Comparison of ENCODE assay signal across 22 cellular contexts in the genomic region with DNA sequence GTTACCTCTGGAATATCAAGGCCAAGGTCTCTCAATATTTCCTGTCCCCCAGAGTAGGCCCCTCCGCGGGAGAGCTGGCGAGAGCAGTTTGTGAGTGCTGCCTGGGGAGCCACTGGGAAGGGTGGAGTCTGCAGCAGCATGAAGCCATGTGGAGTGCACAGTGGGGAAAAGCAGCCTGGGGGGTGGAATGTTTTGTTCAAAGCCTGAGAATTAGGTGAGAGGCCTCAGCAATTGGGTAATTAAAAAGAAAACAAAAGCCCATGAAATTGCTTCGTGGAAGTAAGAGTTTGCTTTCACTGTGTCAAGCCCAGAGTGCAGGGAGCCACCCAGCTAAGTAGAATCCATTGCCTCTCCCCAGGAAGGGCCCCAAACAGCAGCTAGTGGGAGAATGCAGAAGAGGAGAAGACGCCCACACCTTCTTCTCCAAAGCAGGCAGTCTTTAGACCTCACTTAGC. TPM values are rescaled to one million over a fixed set of nuclear protein-coding genes. Genes with fewer than 3 reads are reported as not detected.
DNase-seq lines count a peak whose midpoint lies in the region; ATAC-seq, FAIRE-seq and TF ChIP-seq lines count a peak whose summit lies in the region.
"Had no signal": no experiment of that assay in that cellular context is flagged by ENCODE, and none has a peak within 500 bp of the region (broad histone marks: within the 10 kb centered on the region; RNA-seq: fewer than 3 reads in every experiment).

No MANE protein-coding gene starts in this region.

- H3K79me2 ChIP-seq in K562 (ENCODE audit: control insufficient read depth, insufficient read depth, low read length) (no peaks in the 10 kb centered on the region), OCI-LY7 (ENCODE audit: insufficient read depth, low read depth, low read length) (no peaks in the 10 kb centered on the region)

- H3K4me3 ChIP-seq in K562, result no peak overlapping the region
- H3K4me3 ChIP-seq in mucosa of descending colon, result no peak overlapping the region
- H3K4me3 ChIP-seq in aorta (ENCODE audit: low read length in 2 of 2), result no peak overlapping the region
- no peak overlapping the region for H3K4me3 ChIP-seq in OCI-LY7 (ENCODE audit: low read depth, low read length, poor library complexity, severe bottlenecking)
- H3K4me3 ChIP-seq: body of pancreas, colonic mucosa, left lung, PC-9, psoas muscle, SJCRH30, spleen had no signal

- TF ChIP-seq RAD21 in K562 (CRISPR knock-in tag; conservative IDR thresholded peaks at IDR 0.05 in 1 of 2, IDR thresholded peaks at IDR 0.05 in 1 of 2), result no peak

- FAIRE-seq in K562 (lab: Jason Lieb, UNC), result peak; percentile 52

- DNase-seq in Daoy (ENCODE audit: low read depth) (peak; percentile 28), NCI-H146 (lab: John Stamatoyannopoulos, UW) (peak; percentile 79), K562 (ENCODE audit: extremely low read depth in 1 of 4, low spot score in 3 of 4) (peak in 1 of 4 experiments; percentile 34), mucosa of descending colon (no peak), kidney tubule cell (ENCODE audit: low spot score) (no peak), RKO (ENCODE audit: low spot score) (no peak), aorta (no peak), OCI-LY7 (ENCODE audit: low spot score) (no peak)
- DNase-seq: activated CD4-positive, alpha-beta T cell treated with anti-CD3 and anti-CD28 coated beads, Interleukin-2, amount 10 ng/mL, durations not matched to agents 24 days and 14 days; body of pancreas; colonic mucosa; H9; left lung; NCI-H1930; NCI-H2227 treated with DMSO at 0.1 percent for 48 hours; NCI-H82; psoas muscle; SJCRH30; spleen; stimulated activated CD4-positive, alpha-beta T cell treated with anti-CD3 and anti-CD28 coated beads, Interleukin-4, amount 100 ng/mL, for 1 hour; stimulated activated naive CD4-positive, alpha-beta T cell treated with Interleukin-2 at 50 U/mL for 16 hours had no signal

- intact Hi-C loops in K562 (cut with micrococcal nuclease) (loop anchor here (10.0 kb wide), 1 partner anchor 682 kb away; no protein-coding TSS in a partner anchor), mucosa of descending colon (cut with DNase I, micrococcal nuclease) (no loop called here), aorta (cut with DNase I) (no loop called here), OCI-LY7 (cut with micrococcal nuclease; ENCODE audit: unreplicated experiment) (no loop called here)

- POLR2A ChIA-PET in K562 (lab: Yijun Ruan, JAX), result interaction anchor here (0.5 to 0.9 kb wide), 3 partner anchors 47 to 301 kb away, joined by 3 to 4 read pairs (median 4); no protein-coding TSS in a partner anchor
- POLR2A ChIA-PET in OCI-LY7 (lab: Charles Lee), result interaction anchor here (0.7 kb wide), 1 partner anchor 80 kb away, joined by 3 read pairs; no protein-coding TSS in a partner anchor

- in situ Hi-C loops in K562 (cut with MboI), result no loop called here

- ATAC-seq in K562 (peak; percentile 80), mucosa of descending colon (peak; percentile 18), aorta (ENCODE audit: low FRiP score) (no peak)
- ATAC-seq: body of pancreas, left lung, psoas muscle had no signal

- H3K9ac ChIP-seq in K562 (ENCODE audit: insufficient read depth in 1 of 2, low read depth in 2 of 2, low read length in 2 of 2), result peak overlapping the region in 1 of 2 experiments; percentile 73; a peak in 1 of 4 replicates

- H3K9me2 ChIP-seq in OCI-LY7 (ENCODE audit: insufficient read depth, low read length), result no peaks in the 10 kb centered on the region

- no peak for TF ChIP-seq CTCF in K562 (IDR thresholded peaks at IDR 0.05 in 2 of 3, conservative IDR thresholded peaks at IDR 0.05 in 1 of 3; ENCODE audit: insufficient read depth in 2 of 3, low read depth in 1 of 3, low read length in 3 of 3)
- no peak for TF ChIP-seq CTCF in mucosa of descending colon (IDR thresholded peaks at IDR 0.05)
- TF ChIP-seq CTCF in OCI-LY7 (conservative IDR thresholded peaks at IDR 0.05; ENCODE audit: low read length), result no peak

- H3K27ac ChIP-seq in K562 (ENCODE audit: extremely low read depth, low read depth, low read length) (no peak overlapping the region), aorta (ENCODE audit: low read depth in 1 of 2, low read length in 2 of 2) (no peak overlapping the region), OCI-LY7 (ENCODE audit: low read depth, low read length, poor library complexity, severe bottlenecking) (no peak overlapping the region)
- H3K27ac ChIP-seq: body of pancreas, colonic mucosa, left lung, PC-9, psoas muscle, SJCRH30, spleen had no signal

- WGBS in K562 (ENCODE audit: insufficient coverage, low coverage, missing lambda C conversion rate), result 7% methylated on average over 5 of the region's 5 CpGs
- WGBS in aorta, 2 donors, result 42 to 53% methylated on average over 5 of the region's 5 CpGs

- peak overlapping the region; percentile 35; the same call in 1 of the 2 replicates for H3K4me2 ChIP-seq in K562 (ENCODE audit: insufficient read depth, low read length)
- H3K4me2 ChIP-seq in OCI-LY7 (ENCODE audit: low read length), result no peak overlapping the region
- H3K4me2 ChIP-seq: PC-9 had no signal

- TF ChIP-seq EP300 in K562 (IDR thresholded peaks at IDR 0.05; ENCODE audit: low read length), result no peak

- H3K9me3 ChIP-seq in K562 (replicated peaks; ENCODE audit: control insufficient read depth, insufficient read depth, low read depth, low read length) (no peaks in the 10 kb centered on the region), mucosa of descending colon (no peaks in the 10 kb centered on the region), aorta (ENCODE audit: control insufficient read depth, low read length) (no peaks in the 10 kb centered on the region), OCI-LY7 (ENCODE audit: low read length) (no peaks in the 10 kb centered on the region)
- H3K9me3 ChIP-seq: body of pancreas, colonic mucosa, left lung, psoas muscle, SJCRH30, spleen had no signal

- H4K20me1 ChIP-seq in K562 (replicated peaks; ENCODE audit: control insufficient read depth, insufficient read depth, low read length) (no peaks in the 10 kb centered on the region), OCI-LY7 (ENCODE audit: insufficient read depth, low read length) (no peaks in the 10 kb centered on the region)

- TF ChIP-seq POLR2A in K562 (conservative IDR thresholded peaks at IDR 0.05), result no peak

- H2AFZ ChIP-seq in K562 (ENCODE audit: low read depth, low read length) (peak overlapping the region; percentile 69), OCI-LY7 (ENCODE audit: low read length) (no peak overlapping the region)
- H2AFZ ChIP-seq: PC-9 had no signal

- CTCF ChIA-PET in K562 (lab: Yijun Ruan, JAX; ENCODE audit: low intra/inter-chr PET ratio) (no interaction called here), OCI-LY7 (lab: Charles Lee; ENCODE audit: unreplicated experiment) (no interaction called here)

- H3K36me3 ChIP-seq in K562 (ENCODE audit: control insufficient read depth, insufficient read depth, low read length) (no peaks in the 10 kb centered on the region), mucosa of descending colon (ENCODE audit: low read depth) (no peaks in the 10 kb centered on the region), aorta (ENCODE audit: control insufficient read depth in 1 of 2, insufficient read depth in 2 of 2, low read length in 1 of 2) (no peaks in the 10 kb centered on the region), OCI-LY7 (ENCODE audit: insufficient read depth, low read length) (no peaks in the 10 kb centered on the region)
- H3K36me3 ChIP-seq: colonic mucosa, left lung, SJCRH30, spleen had no signal

- no TSS peak for BruUV-seq in K562 (replicated peaks; lab: Mats Ljungman, UMichigan)
- BruUV-seq in OCI-LY7 (replicated peaks; lab: Mats Ljungman, UMichigan), result no TSS peak

- no peaks in the 10 kb centered on the region for H3K9me1 ChIP-seq in K562 (ENCODE audit: control insufficient read depth, insufficient read depth, low read length)

- no peaks in the 10 kb centered on the region for H3K27me3 ChIP-seq in K562 (ENCODE audit: control insufficient read depth in 2 of 2, insufficient read depth in 2 of 2, low read length in 2 of 2)
- no peaks in the 10 kb centered on the region for H3K27me3 ChIP-seq in aorta (ENCODE audit: control insufficient read depth in 1 of 2, insufficient read depth in 2 of 2, low read length in 1 of 2)
- H3K27me3 ChIP-seq: body of pancreas, colonic mucosa, left lung, SJCRH30, spleen had no signal

- H3K4me1 ChIP-seq in K562 (replicated peaks in 1 of 2; ENCODE audit: control insufficient read depth in 2 of 2, insufficient read depth in 2 of 2, low read length in 2 of 2) (no peaks in the 10 kb centered on the region), mucosa of descending colon (ENCODE audit: low read depth) (no peaks in the 10 kb centered on the region), aorta (ENCODE audit: control insufficient read depth in 1 of 2, insufficient read depth in 2 of 2, low read length in 2 of 2) (no peaks in the 10 kb centered on the region), OCI-LY7 (ENCODE audit: insufficient read depth, low read length, poor library complexity, severe bottlenecking) (no peaks in the 10 kb centered on the region)
- H3K4me1 ChIP-seq: body of pancreas, colonic mucosa, psoas muscle, SJCRH30 had no signal

TF ChIP-seq in K562, 482 proteins besides CTCF, POLR2A, EP300 and RAD21 (continues in another document):
- TF ChIP-seq ZC3H11A (IDR thresholded peaks at IDR 0.05; ENCODE audit: low read depth, low read length), result no peak

RNA-seq across cellular contexts. Expression of a gene that starts 30.2 kb away (rescaled TPM):
- total RNA-seq in Daoy (2014; rRNA removed; shearing (Covaris generic)), result 3.4 and 3.8 TPM in 2 replicates
- total RNA-seq in K562 (2011; cell fraction: chromatin; rRNA removed; ENCODE audit: low replicate concordance), result 0.37 and 0.74 TPM in 2 replicates
- total RNA-seq in K562 (2011; cell fraction: nucleolus; rRNA removed), result 0.17 and 0.26 TPM in 2 replicates
- 0.15 and 0.31 TPM in 2 replicates for total RNA-seq in K562 (2011; cell fraction: nucleoplasm; rRNA removed)
- total RNA-seq in K562 (2014; rRNA removed) (0.04 and 0.09 TPM in 2 replicates), K562 (2014; rRNA removed; fragmentation: Illumina TruSeq; extraction: Trizol) (0.10 and 0.11 TPM in 2 replicates), K562 (2015; rRNA removed; fragmentation: Illumina TruSeq; extraction: Trizol) (0.07 and 0.08 TPM in 2 replicates), K562 (2021) (0.09 and 0.16 TPM in 2 replicates), mucosa of descending colon (10 to 100 TPM in 1 of 3 donors, 1 to 10 TPM in 2; 4.8 to 11.3 (median 8.9) TPM), aorta (10 to 100 TPM; 10.9 to 31.7 TPM), OCI-LY7 (2022) (0.91 and 1.4 TPM in 2 replicates)
- polyA plus RNA-seq in K562 (2011; rRNA removed) (0.08 TPM in 2 replicates), K562 (2014; fragmentation: Illumina TruSeq; extraction: Trizol) (0.01 and 0.03 TPM in 2 replicates), K562 (2014; fragmentation: Nextera tagmentation; extraction: Ambion mirVana) (under 1 TPM in 1 of 2 experiments, not detected in 1; 0.01 TPM), K562 (2014; rRNA removed) (0.03 TPM in 1 of 2 replicates, not detected in the other), aorta (1 to 10 TPM in 1 of 2 donors, under 1 TPM in 1; 0.64 to 1.0 TPM)
- 0.04 TPM in 1 of 2 replicates, not detected in the other for polyA plus RNA-seq in K562 (2011; cell fraction: cytosol; rRNA removed)
- 0.10 and 0.33 TPM in 2 replicates for polyA plus RNA-seq in K562 (2011; cell fraction: nucleus; rRNA removed)
- 0.05 and 0.33 TPM in 2 replicates for polyA plus RNA-seq in K562 (2012)
- 0.18 TPM in 2 replicates for polyA minus RNA-seq in K562 (2011; rRNA and poly(A)+ RNA removed)
- polyA minus RNA-seq in K562 (2011; cell fraction: cytosol; rRNA and poly(A)+ RNA removed), result not detected in 2 replicates
- 0.27 and 1.00 TPM in 2 replicates for polyA minus RNA-seq in K562 (2011; cell fraction: nucleus; rRNA and poly(A)+ RNA removed)
- total RNA-seq in OCI-LY7 (2014; rRNA removed; shearing (Covaris generic)), result not detected in 2 replicates

Comparison
In these comparisons a context has a peak if more than half of its experiments do, and no peak if none do; other contexts are left out.
1. DNase-seq: peak in Daoy (single experiment) and NCI-H146 (single experiment); none in mucosa of descending colon (0 of 3), kidney tubule cell (single experiment), RKO (single experiment), aorta (0 of 2) and OCI-LY7 (single experiment).